ENCODE assay signal across 15 cellular contexts in the genomic region with DNA sequence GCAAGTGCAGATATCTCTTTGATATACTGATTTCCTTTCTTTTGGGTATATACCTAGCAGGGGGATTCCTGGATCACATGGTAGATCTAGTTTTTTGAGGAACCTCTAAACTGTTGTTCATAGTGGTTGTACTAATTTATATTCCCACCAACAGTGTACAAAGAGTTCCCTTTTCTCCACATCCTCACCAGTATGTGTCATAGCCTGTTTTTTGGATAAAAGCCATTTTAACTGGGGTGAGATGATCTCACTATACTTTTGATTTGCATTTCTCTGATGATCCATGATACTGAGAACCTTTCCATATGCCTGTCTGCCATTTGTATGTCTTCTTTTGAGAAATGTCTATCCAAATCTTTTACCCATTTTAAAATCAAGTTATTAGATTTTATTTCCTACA. TPM values are rescaled to one million over a fixed set of nuclear protein-coding genes. Genes with fewer than 3 reads are reported as not detected.
DNase-seq lines count a peak whose midpoint lies in the region; ATAC-seq and TF ChIP-seq lines count a peak whose summit lies in the region.
"Had no signal": no experiment of that assay in that cellular context is flagged by ENCODE, and none has a peak within 500 bp of the region (broad histone marks: within the 10 kb centered on the region; RNA-seq: fewer than 3 reads in every experiment).

No MANE protein-coding gene starts in this region.

- no peak overlapping the region for H2AFZ ChIP-seq in mesenchymal stem cell (ENCODE audit: low read depth, low read length)

- no peak overlapping the region for H2BK12ac ChIP-seq in mesenchymal stem cell (ENCODE audit: low read length in 2 of 2)

- no peak for TF ChIP-seq CTCF in type B pancreatic cell (conservative IDR thresholded peaks at IDR 0.05)

- no peak overlapping the region for H3K4me3 Mint-ChIP-seq in type B pancreatic cell
- H3K4me3 Mint-ChIP-seq: activated B cell treated with CpG ODN at 0.5 μM for 24 hours; activated T-helper 17 cell treated with anti-CD3 and anti-CD28 coated beads, Interleukin-2, amount 50 U/mL, for 72 hours; B cell; immature natural killer cell had no signal

- H3K9ac ChIP-seq in mesenchymal stem cell (ENCODE audit: low read length): no peak overlapping the region

- no peak for ATAC-seq in GM21717 (IDR thresholded peaks at IDR 0.05; ENCODE audit: unreplicated experiment)
- ATAC-seq: activated T-helper 17 cell treated with anti-CD3 and anti-CD28 coated beads, Interleukin-2, amount 50 U/mL, for 72 hours; lower lobe of right lung had no signal

- no peaks in the 10 kb centered on the region for H3K36me3 ChIP-seq in mesenchymal stem cell (ENCODE audit: control insufficient read depth in 1 of 2, insufficient read depth in 2 of 2, low read depth in 1 of 2, low read length in 2 of 2)
- H3K36me3 ChIP-seq: lower lobe of right lung, SJCRH30 had no signal

- CTCF ChIA-PET in HEK293T (lab: Yijun Ruan, JAX): no interaction called here

- H3K4ac ChIP-seq in mesenchymal stem cell (ENCODE audit: low read depth in 1 of 2, low read length in 2 of 2): no peak overlapping the region

- no peaks in the 10 kb centered on the region for H3K9me3 ChIP-seq in mesenchymal stem cell (ENCODE audit: control insufficient read depth, low read length)
- H3K9me3 ChIP-seq: lower lobe of right lung had no signal

- no peak overlapping the region for H2BK5ac ChIP-seq in mesenchymal stem cell (ENCODE audit: low read depth, low read length, poor library complexity, severe bottlenecking)

- H4K91ac ChIP-seq in mesenchymal stem cell (ENCODE audit: low read length): no peak overlapping the region

- H3K27me3 ChIP-seq in mesenchymal stem cell (ENCODE audit: control insufficient read depth in 1 of 2, insufficient read depth in 1 of 2, low read length in 2 of 2): no peaks in the 10 kb centered on the region
- H3K27me3 ChIP-seq: SJCRH30 had no signal

- no peak overlapping the region for H2BK120ac ChIP-seq in mesenchymal stem cell (ENCODE audit: low read depth, low read length)

- no peak overlapping the region for H3K27ac Mint-ChIP-seq in type B pancreatic cell
- H3K27ac Mint-ChIP-seq: activated B cell treated with CpG ODN at 0.5 μM for 24 hours; activated T-helper 17 cell treated with anti-CD3 and anti-CD28 coated beads, Interleukin-2, amount 50 U/mL, for 72 hours; B cell; immature natural killer cell had no signal

- H3K27me3 Mint-ChIP-seq in type B pancreatic cell: peaks cover 3% of the 10 kb centered on the region
- H3K27me3 Mint-ChIP-seq: activated B cell treated with CpG ODN at 0.5 μM for 24 hours, B cell had no signal

- H3K27ac ChIP-seq in epithelial cell of prostate: peak overlapping the region; percentile 33
- no peak overlapping the region for H3K27ac ChIP-seq in mesenchymal stem cell (ENCODE audit: low read length, poor library complexity, severe bottlenecking)
- H3K27ac ChIP-seq: lower lobe of right lung, SJCRH30 had no signal

- peaks cover 4% of the 10 kb centered on the region for H3K36me3 Mint-ChIP-seq in type B pancreatic cell

- peaks cover 3% of the 10 kb centered on the region for H3K79me1 ChIP-seq in mesenchymal stem cell (replicated peaks; ENCODE audit: low read length, poor library complexity, severe bottlenecking)

- no peak overlapping the region for H3K14ac ChIP-seq in mesenchymal stem cell (ENCODE audit: low read length in 2 of 2)

- no peaks in the 10 kb centered on the region for H3K4me1 Mint-ChIP-seq in type B pancreatic cell (ENCODE audit: unreplicated experiment)

- peak; percentile 83 for DNase-seq in ELR (ENCODE audit: low read depth)
- peak; percentile 78 for DNase-seq in RPMI7951 (ENCODE audit: low read depth)
- peak; percentile 26 for DNase-seq in epithelial cell of prostate (ENCODE audit: low read depth, low spot score)
- peak; percentile 26 for DNase-seq in mesenchymal stem cell
- DNase-seq in NCI-H2029 treated with DMSO at 0.1 percent for 48 hours (lab: John Stamatoyannopoulos, UW): no peak
- no peak for DNase-seq in type B pancreatic cell (ENCODE audit: extremely low spot score, unreplicated experiment)
- no peak for DNase-seq in HEK293T (ENCODE audit: extremely low spot score)
- DNase-seq: activated B cell treated with CpG ODN at 0.5 μM for 24 hours, immature natural killer cell, lower lobe of right lung, NCI-H187 treated with DMSO at 0.1 percent for 48 hours, SJCRH30 had no signal

- no peak overlapping the region for H2AK5ac ChIP-seq in mesenchymal stem cell (ENCODE audit: low read length, severe bottlenecking)

- H3K18ac ChIP-seq in mesenchymal stem cell (ENCODE audit: low read depth in 1 of 2, low read length in 2 of 2): no peak overlapping the region

- no peak overlapping the region for H3K23ac ChIP-seq in mesenchymal stem cell (ENCODE audit: low read length in 2 of 2)

- peaks cover under 1% of the 10 kb centered on the region for H3K4me1 ChIP-seq in mesenchymal stem cell (ENCODE audit: control insufficient read depth, insufficient read depth, low read depth, low read length)
- H3K4me1 ChIP-seq: SJCRH30 had no signal

- no peak overlapping the region for H2BK15ac ChIP-seq in mesenchymal stem cell (ENCODE audit: low read depth, poor library complexity, severe bottlenecking)

- H3K9me3 Mint-ChIP-seq in type B pancreatic cell: peaks cover 9% of the 10 kb centered on the region

- no peak overlapping the region for H3K4me3 ChIP-seq in mesenchymal stem cell (ENCODE audit: insufficient read depth in 1 of 2, low read depth in 1 of 2, low read length in 2 of 2)
- H3K4me3 ChIP-seq: lower lobe of right lung, SJCRH30 had no signal

- POLR2A ChIA-PET in HEK293T (lab: Yijun Ruan, JAX): no interaction called here

- no peak overlapping the region for H3K4me2 ChIP-seq in mesenchymal stem cell (ENCODE audit: low read length, poor library complexity, severe bottlenecking)

- no peak overlapping the region for H4K8ac ChIP-seq in mesenchymal stem cell (ENCODE audit: low read length)

TF ChIP-seq in HEK293T, 16 proteins besides CTCF, POLR2A, EP300 and RAD21:
- TF ChIP-seq, protein P1, sequence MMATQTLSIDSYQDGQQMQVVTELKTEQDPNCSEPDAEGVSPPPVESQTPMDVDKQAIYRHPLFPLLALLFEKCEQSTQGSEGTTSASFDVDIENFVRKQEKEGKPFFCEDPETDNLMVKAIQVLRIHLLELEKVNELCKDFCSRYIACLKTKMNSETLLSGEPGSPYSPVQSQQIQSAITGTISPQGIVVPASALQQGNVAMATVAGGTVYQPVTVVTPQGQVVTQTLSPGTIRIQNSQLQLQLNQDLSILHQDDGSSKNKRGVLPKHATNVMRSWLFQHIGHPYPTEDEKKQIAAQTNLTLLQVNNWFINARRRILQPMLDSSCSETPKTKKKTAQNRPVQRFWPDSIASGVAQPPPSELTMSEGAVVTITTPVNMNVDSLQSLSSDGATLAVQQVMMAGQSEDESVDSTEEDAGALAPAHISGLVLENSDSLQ (IDR thresholded peaks at IDR 0.05): no peak
- TF ChIP-seq SUZ12 (IDR thresholded peaks at IDR 0.05): no peak
- TF ChIP-seq FOXK2 (IDR thresholded peaks at IDR 0.05): no peak
- no peak for TF ChIP-seq TARDBP (IDR thresholded peaks at IDR 0.05)
- no peak for TF ChIP-seq CTBP1 (IDR thresholded peaks at IDR 0.05; ENCODE audit: borderline replicate concordance)
- TF ChIP-seq BHLHE40 (IDR thresholded peaks at IDR 0.05; ENCODE audit: borderline replicate concordance): no peak
- no peak for TF ChIP-seq NFRKB (IDR thresholded peaks at IDR 0.05)
- TF ChIP-seq ARNT (IDR thresholded peaks at IDR 0.05): no peak

RNA-seq across cellular contexts. Expression of gene CCNT2, which starts 6.2 kb away (rescaled TPM):
- total RNA-seq in RPMI7951 (2014; rRNA removed; shearing (Covaris generic)): 21.6 and 25.6 TPM in 2 replicates
- polyA plus RNA-seq in mesenchymal stem cell (2013, experiment 1 of 2): 17.2 TPM
- 15.9 TPM for polyA plus RNA-seq in mesenchymal stem cell (2013, experiment 2 of 2)
- 47.3 and 55.1 TPM in 2 replicates for total RNA-seq in type B pancreatic cell (ENCODE audit: low replicate concordance)

Comparison
In these comparisons a context has a peak if more than half of its experiments do, and no peak if none do; other contexts are left out.
1. DNase-seq: peak in ELR (single experiment), RPMI7951 (single experiment), epithelial cell of prostate (single experiment) and mesenchymal stem cell (single experiment); none in NCI-H2029 treated with DMSO at 0.1 percent for 48 hours (single experiment), type B pancreatic cell (single experiment) and HEK293T (single experiment).